11 cellular contexts compared by ENCODE assay signal in genomic region chr5:137563646-137564474, GRCh38.
DNase-seq lines count a peak whose midpoint lies in the region; ATAC-seq and TF ChIP-seq lines count a peak whose summit lies in the region.
"Had no signal": no experiment of that assay in that cellular context is flagged by ENCODE, and none has a peak within 500 bp of the region (broad histone marks: within the 10 kb centered on the region; RNA-seq: fewer than 3 reads in every experiment).

No MANE protein-coding gene starts in this region.

- peaks cover 0 to 46% of the 10 kb centered on the region in 2 donors for H3K4me1 ChIP-seq in right atrium auricular region
- H3K4me1 ChIP-seq in upper lobe of right lung, result peaks cover 15% of the 10 kb centered on the region
- H3K4me1 ChIP-seq in CD8-positive, alpha-beta T cell (ENCODE audit: insufficient read depth, low read length), result no peaks in the 10 kb centered on the region

- POLR2A ChIA-PET in CD8-positive, alpha-beta T cell (lab: Charles Lee), result no interaction called here

- H3K4me3 ChIP-seq in right atrium auricular region (no peak overlapping the region), foreskin fibroblast (ENCODE audit: low read depth in 1 of 2, low read length in 2 of 2) (no peak overlapping the region), upper lobe of right lung (no peak overlapping the region)
- no peak overlapping the region for H3K4me3 ChIP-seq in CD8-positive, alpha-beta T cell (ENCODE audit: low read depth, low read length)

- H3K27me3 ChIP-seq in right atrium auricular region, result no peaks in the 10 kb centered on the region
- H3K27me3 ChIP-seq in upper lobe of right lung, result no peaks in the 10 kb centered on the region
- no peaks in the 10 kb centered on the region for H3K27me3 ChIP-seq in CD8-positive, alpha-beta T cell (ENCODE audit: insufficient read depth, low read length)

- H3K27me3 Mint-ChIP-seq in CD8-positive, alpha-beta T cell (ENCODE audit: low read depth), result peaks cover 25% of the 10 kb centered on the region

- no peaks in the 10 kb centered on the region for H3K36me3 ChIP-seq in right atrium auricular region
- no peaks in the 10 kb centered on the region for H3K36me3 ChIP-seq in upper lobe of right lung
- H3K36me3 ChIP-seq in CD8-positive, alpha-beta T cell (ENCODE audit: insufficient read depth, low read length), result no peaks in the 10 kb centered on the region

- peaks cover 2% of the 10 kb centered on the region for H3K4me1 Mint-ChIP-seq in CD8-positive, alpha-beta T cell (ENCODE audit: low read depth)

- H3K9me3 ChIP-seq in right atrium auricular region (no peaks in the 10 kb centered on the region), upper lobe of right lung (no peaks in the 10 kb centered on the region)
- no peaks in the 10 kb centered on the region for H3K9me3 ChIP-seq in CD8-positive, alpha-beta T cell (ENCODE audit: low read length)

- no peak overlapping the region for H3K4me3 Mint-ChIP-seq in CD8-positive, alpha-beta T cell

- H3K9me3 Mint-ChIP-seq in CD8-positive, alpha-beta T cell, result no peaks in the 10 kb centered on the region

- TF ChIP-seq CTCF in right atrium auricular region (IDR thresholded peaks at IDR 0.05), result no peak
- no peak for TF ChIP-seq CTCF in foreskin fibroblast (IDR thresholded peaks at IDR 0.05; ENCODE audit: low read depth, low read length)
- TF ChIP-seq CTCF in upper lobe of right lung (IDR thresholded peaks at IDR 0.05), result no peak
- TF ChIP-seq CTCF in CD8-positive, alpha-beta T cell (IDR thresholded peaks at IDR 0.05), result no peak

- ATAC-seq in Right ventricle myocardium superior (ENCODE audit: poor library complexity) (peak; percentile 61), upper lobe of right lung (peak; percentile 63)
- ATAC-seq in CD8-positive, alpha-beta T cell, result no peak

- H3K36me3 Mint-ChIP-seq in CD8-positive, alpha-beta T cell, result no peaks in the 10 kb centered on the region

- peak; percentile 45 for DNase-seq in Right ventricle myocardium superior
- no peak for DNase-seq in right atrium auricular region (ENCODE audit: low spot score)
- peak; percentile 32 for DNase-seq in SK-MEL-5 (ENCODE audit: low read depth, low spot score)
- peak; percentile 95 for DNase-seq in foreskin fibroblast
- DNase-seq in upper lobe of right lung, result no peak
- no peak for DNase-seq in CD8-positive, alpha-beta T cell
- DNase-seq in DMS153 (lab: John Stamatoyannopoulos, UW), result no peak
- no peak for DNase-seq in iPS-NIHi7 (ENCODE audit: extremely low spot score)
- DNase-seq: activated effector memory CD4-positive, alpha-beta T cell treated with Interleukin-2 at 50 U/mL for 16 hours; NCI-H524 treated with DMSO at 0.1 percent for 48 hours had no signal

- in situ Hi-C loops in SK-MEL-5 (cut with HindIII; ENCODE audit: low pct_unique_long_range_greater_than_20kb, low sequenced_read_pairs), result no loop called here

- H3K27ac Mint-ChIP-seq in CD8-positive, alpha-beta T cell, result no peak overlapping the region

- intact Hi-C loops in Right ventricle myocardium superior (cut with DNase I), result no loop called here
- intact Hi-C loops in upper lobe of right lung (cut with DNase I), result no loop called here
- intact Hi-C loops in CD8-positive, alpha-beta T cell (cut with DNase I, micrococcal nuclease), result no loop called here

- H3K27ac ChIP-seq in right atrium auricular region (peak overlapping the region in 1 of 2 donors; percentile 15), upper lobe of right lung (no peak overlapping the region)
- no peak overlapping the region for H3K27ac ChIP-seq in CD8-positive, alpha-beta T cell (ENCODE audit: low read depth, low read length)
- H3K27ac ChIP-seq: C4-2B had no signal

- CTCF ChIA-PET in CD8-positive, alpha-beta T cell (lab: Charles Lee), result no interaction called here

Comparison
In these comparisons a context has a peak if more than half of its experiments do, and no peak if none do; other contexts are left out.
1. DNase-seq: peak in Right ventricle myocardium superior (single experiment), SK-MEL-5 (single experiment) and foreskin fibroblast (2 of 2); none in right atrium auricular region (single experiment), upper lobe of right lung (single experiment), CD8-positive, alpha-beta T cell (0 of 7), DMS153 (single experiment) and iPS-NIHi7 (single experiment).